In the genomic region with DNA sequence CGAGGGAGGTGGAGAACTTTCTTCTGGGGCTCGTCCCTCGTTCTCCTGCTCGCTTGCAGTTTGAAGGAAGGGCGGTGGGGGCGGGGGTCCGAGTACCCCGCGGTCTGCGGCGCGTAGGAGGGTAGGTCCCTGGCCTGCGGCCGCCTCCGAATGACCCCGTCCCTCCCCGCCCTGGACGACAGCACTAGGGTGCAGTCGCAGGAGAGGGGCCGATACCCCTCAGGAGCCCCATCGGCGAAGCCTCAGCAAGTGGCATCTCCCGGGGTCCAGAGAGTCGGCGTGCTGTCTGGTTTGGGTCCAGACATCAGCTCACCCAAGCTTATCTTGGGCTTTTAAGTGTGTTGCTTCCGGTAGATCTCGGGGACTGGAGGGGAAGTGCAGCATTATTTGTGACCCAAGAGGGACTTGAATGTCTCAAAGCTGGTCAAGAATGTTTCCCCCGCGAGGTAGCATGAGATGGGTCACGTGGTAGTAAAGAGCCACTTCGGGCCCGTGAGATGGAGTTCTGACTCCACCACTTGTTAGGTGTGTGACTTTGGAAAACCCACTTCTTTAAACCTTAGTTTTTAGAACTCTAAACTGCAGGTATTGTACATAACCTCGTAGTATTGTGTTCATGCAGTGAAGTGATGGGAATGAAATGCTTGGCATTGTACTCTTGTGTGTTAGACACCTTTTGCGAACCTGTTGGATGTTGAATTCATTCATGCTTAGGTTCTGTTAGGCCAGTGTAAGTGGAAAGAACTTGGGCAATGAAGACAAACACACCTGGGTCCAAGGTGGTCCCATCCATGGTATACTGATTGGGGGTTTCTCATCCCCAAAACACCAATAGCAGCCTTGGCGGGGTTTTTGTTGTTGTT, we compare ENCODE assay signal across 7 cellular contexts. TPM values are rescaled to one million over a fixed set of nuclear protein-coding genes. Genes with fewer than 3 reads are reported as not detected.
DNase-seq lines count a peak whose midpoint lies in the region; ATAC-seq, FAIRE-seq and TF ChIP-seq lines count a peak whose summit lies in the region.

No MANE protein-coding gene starts in this region.

- no peak for TF ChIP-seq RAD21 in K562 (CRISPR knock-in tag; conservative IDR thresholded peaks at IDR 0.05 in 1 of 2, IDR thresholded peaks at IDR 0.05 in 1 of 2)

- H3K27me3 ChIP-seq in SJSA1 (replicated peaks): peaks cover 44% of the 10 kb centered on the region
- peaks cover 19 to 30% of the 10 kb centered on the region in 2 experiments for H3K27me3 ChIP-seq in K562 (ENCODE audit: control insufficient read depth in 2 of 2, insufficient read depth in 2 of 2, low read length in 2 of 2)

- ATAC-seq in GM18867 (IDR thresholded peaks at IDR 0.05; ENCODE audit: unreplicated experiment) (peak; percentile 47), HG03064 (IDR thresholded peaks at IDR 0.05; ENCODE audit: low read depth, unreplicated experiment) (peak; percentile 37), K562 (no peak)

- 0 out of 2 replicates have a peak, but pooled peaks cover 8% of the 10 kb centered on the region for H4K20me1 ChIP-seq in K562 (replicated peaks; ENCODE audit: control insufficient read depth, insufficient read depth, low read length)

- WGBS in K562 (ENCODE audit: insufficient coverage, low coverage, missing lambda C conversion rate): 5% methylated on average over 15 of the region's 35 CpGs

- no peaks in the 10 kb centered on the region for H3K79me2 ChIP-seq in K562 (ENCODE audit: control insufficient read depth, insufficient read depth, low read length)

- TF ChIP-seq EP300 in K562 (IDR thresholded peaks at IDR 0.05; ENCODE audit: low read length): no peak

- H3K4me1 ChIP-seq in SJSA1 (replicated peaks): peaks cover 10% of the 10 kb centered on the region
- H3K4me1 ChIP-seq in K562 (replicated peaks in 1 of 2; ENCODE audit: control insufficient read depth in 2 of 2, insufficient read depth in 2 of 2, low read length in 2 of 2): peaks cover 5 to 13% of the 10 kb centered on the region in 2 experiments; a peak in 3 of 5 replicates

- H3K27ac ChIP-seq in SJSA1 (no peak overlapping the region), K562 (ENCODE audit: extremely low read depth, low read depth, low read length) (no peak overlapping the region)

- in situ Hi-C loops in K562 (cut with MboI): loop anchor here (5.0 kb wide), 1 partner anchor 178 kb away; no protein-coding TSS in a partner anchor

- no TSS peak for BruUV-seq in K562 (replicated peaks; lab: Mats Ljungman, UMichigan)

- no peak for FAIRE-seq in K562 (lab: Jason Lieb, UNC)

- H3K4me3 ChIP-seq in SJSA1: peak overlapping the region; percentile 37; the same call in 1 of the 2 replicates
- H3K4me3 ChIP-seq in K562: peak overlapping the region; percentile 45; the same call in 1 of the 2 replicates

- POLR2A ChIA-PET in K562 (lab: Yijun Ruan, JAX): interaction anchor here (0.6 to 0.7 kb wide), 2 partner anchors 276 to 1245 kb away, joined by 3 read pairs; no protein-coding TSS in a partner anchor

- H3K36me3 ChIP-seq in SJSA1 (no peaks in the 10 kb centered on the region), K562 (ENCODE audit: control insufficient read depth, insufficient read depth, low read length) (no peaks in the 10 kb centered on the region)

- intact Hi-C loops in K562 (cut with micrococcal nuclease): loop anchor here (1.0 to 5.0 kb wide), 3 partner anchors 122 to 176 kb away; no protein-coding TSS in a partner anchor

- H3K4me2 ChIP-seq in K562 (ENCODE audit: insufficient read depth, low read length): peak overlapping the region; percentile 60; the same call in 1 of the 2 replicates

- no peak for TF ChIP-seq POLR2A in K562 (conservative IDR thresholded peaks at IDR 0.05)

- no peak for DNase-seq in SJSA1 (ENCODE audit: low read depth in 1 of 2, low spot score in 2 of 2)
- DNase-seq in K562 (ENCODE audit: extremely low read depth in 1 of 4, low spot score in 3 of 4): peak in 2 of 4 experiments; percentile 12 to 15
- DNase-seq in islet precursor cell: peak; percentile 60
- peak; percentile 13 to 17 for DNase-seq in stimulated activated CD4-positive, alpha-beta T cell treated with anti-CD3 and anti-CD28 coated beads, Interleukin-1b, Interleukin-23, amount 100 ng/mL, for 4 hours (ENCODE audit: low read depth in 2 of 2)
- no peak for DNase-seq in NCI-H1436 treated with DMSO at 0.1 percent for 48 hours (lab: John Stamatoyannopoulos, UW)

- H3K9me3 ChIP-seq in SJSA1 (replicated peaks): no peaks in the 10 kb centered on the region; the same call in 1 of the 2 replicates
- no peaks in the 10 kb centered on the region for H3K9me3 ChIP-seq in K562 (replicated peaks; ENCODE audit: control insufficient read depth, insufficient read depth, low read depth, low read length)

- TF ChIP-seq CTCF in K562 (IDR thresholded peaks at IDR 0.05 in 2 of 3, conservative IDR thresholded peaks at IDR 0.05 in 1 of 3; ENCODE audit: insufficient read depth in 2 of 3, low read depth in 1 of 3, low read length in 3 of 3): no peak

- CTCF ChIA-PET in K562 (lab: Yijun Ruan, JAX; ENCODE audit: low intra/inter-chr PET ratio): interaction anchor here (0.6 to 1.6 kb wide), 2 partner anchors 176 to 434 kb away, joined by 3 to 12 read pairs; no protein-coding TSS in a partner anchor

- no peaks in the 10 kb centered on the region for H3K9me1 ChIP-seq in K562 (ENCODE audit: control insufficient read depth, insufficient read depth, low read length)

- H3K9ac ChIP-seq in K562 (ENCODE audit: insufficient read depth in 1 of 2, low read depth in 2 of 2, low read length in 2 of 2): peak overlapping the region in 1 of 2 experiments; percentile 26; a peak in 1 of 4 replicates

- H2AFZ ChIP-seq in K562 (ENCODE audit: low read depth, low read length): no peak overlapping the region

TF ChIP-seq in K562, 482 proteins besides CTCF, POLR2A, EP300 and RAD21 (continues in another document):
- peak; percentile 58 for TF ChIP-seq USF2 (CRISPR knock-in tag; IDR thresholded peaks at IDR 0.05)
- TF ChIP-seq ZNF263 (CRISPR knock-in tag; IDR thresholded peaks at IDR 0.05; ENCODE audit: borderline replicate concordance): no peak
- TF ChIP-seq PHF21A (IDR thresholded peaks at IDR 0.05; ENCODE audit: borderline replicate concordance, low read depth): no peak

RNA-seq across cellular contexts. Expression of gene ANKRD6, which starts 0.9 kb away (rescaled TPM):
- 1.1 TPM in 1 of 2 replicates, not detected in the other for total RNA-seq in SJSA1 (2014; rRNA removed; shearing (Covaris generic))
- 0.26 TPM in 1 of 2 replicates, not detected in the other for total RNA-seq in K562 (2011; cell fraction: chromatin; rRNA removed; ENCODE audit: low replicate concordance)
- total RNA-seq in K562 (2011; cell fraction: nucleolus; rRNA removed): not detected in 2 replicates
- total RNA-seq in K562 (2011; cell fraction: nucleoplasm; rRNA removed): not detected in 2 replicates
- total RNA-seq in K562 (2014; rRNA removed): not detected in 2 replicates
- 0.22 TPM in 1 of 2 replicates, not detected in the other for total RNA-seq in K562 (2014; rRNA removed; fragmentation: Illumina TruSeq; extraction: Trizol)
- not detected in 2 replicates for total RNA-seq in K562 (2015; rRNA removed; fragmentation: Illumina TruSeq; extraction: Trizol)
- 0.13 TPM in 1 of 2 replicates, not detected in the other for total RNA-seq in K562 (2021)
- polyA plus RNA-seq in K562 (2011; rRNA removed): 0.08 and 0.23 TPM in 2 replicates
- polyA plus RNA-seq in K562 (2011; cell fraction: cytosol; rRNA removed): 0.01 and 0.03 TPM in 2 replicates
- 0.07 and 0.13 TPM in 2 replicates for polyA plus RNA-seq in K562 (2011; cell fraction: nucleus; rRNA removed)
- polyA plus RNA-seq in K562 (2012): 0.12 and 0.55 TPM in 2 replicates
- polyA plus RNA-seq in K562 (2014; fragmentation: Illumina TruSeq; extraction: Trizol): not detected in 2 replicates
- polyA plus RNA-seq in K562 (2014; fragmentation: Nextera tagmentation; extraction: Ambion mirVana): under 1 TPM; 0.04 TPM
- 1.3 TPM in 1 of 2 replicates, not detected in the other for polyA plus RNA-seq in K562 (2014; rRNA removed)
- 0.54 TPM in 1 of 2 replicates, not detected in the other for polyA minus RNA-seq in K562 (2011; rRNA and poly(A)+ RNA removed)
- 1.3 TPM in 1 of 2 replicates, not detected in the other for polyA minus RNA-seq in K562 (2011; cell fraction: cytosol; rRNA and poly(A)+ RNA removed)
- not detected in 2 replicates for polyA minus RNA-seq in K562 (2011; cell fraction: nucleus; rRNA and poly(A)+ RNA removed)

RNA-seq across cellular contexts. Expression of gene RRAGD, which starts 21.8 kb away (rescaled TPM):
- not detected in 2 replicates for total RNA-seq in SJSA1 (2014; rRNA removed; shearing (Covaris generic))
- total RNA-seq in K562 (2011; cell fraction: chromatin; rRNA removed; ENCODE audit: low replicate concordance): not detected in 2 replicates
- total RNA-seq in K562 (2011; cell fraction: nucleolus; rRNA removed): not detected in 2 replicates
- total RNA-seq in K562 (2011; cell fraction: nucleoplasm; rRNA removed): not detected in 2 replicates
- total RNA-seq in K562 (2014; rRNA removed) (not detected in 2 replicates), K562 (2014; rRNA removed; fragmentation: Illumina TruSeq; extraction: Trizol) (not detected in 2 replicates), K562 (2015; rRNA removed; fragmentation: Illumina TruSeq; extraction: Trizol) (0.07 TPM in 1 of 2 replicates, not detected in the other), K562 (2021) (0.04 TPM in 1 of 2 replicates, not detected in the other)
- polyA plus RNA-seq in K562 (2011; rRNA removed) (0.03 and 0.24 TPM in 2 replicates), K562 (2014; fragmentation: Illumina TruSeq; extraction: Trizol) (not detected in 2 replicates), K562 (2014; fragmentation: Nextera tagmentation; extraction: Ambion mirVana) (not detected), K562 (2014; rRNA removed) (not detected in 2 replicates)
- 0.03 TPM in 1 of 2 replicates, not detected in the other for polyA plus RNA-seq in K562 (2011; cell fraction: cytosol; rRNA removed)
- polyA plus RNA-seq in K562 (2011; cell fraction: nucleus; rRNA removed): 0.14 TPM in 1 of 2 replicates, not detected in the other
- polyA plus RNA-seq in K562 (2012): 0.03 and 0.12 TPM in 2 replicates
- 0.15 TPM in 1 of 2 replicates, not detected in the other for polyA minus RNA-seq in K562 (2011; rRNA and poly(A)+ RNA removed)
- not detected in 2 replicates for polyA minus RNA-seq in K562 (2011; cell fraction: cytosol; rRNA and poly(A)+ RNA removed)
- polyA minus RNA-seq in K562 (2011; cell fraction: nucleus; rRNA and poly(A)+ RNA removed): not detected in 2 replicates

Comparison
In these comparisons a context has a peak if more than half of its experiments do, and no peak if none do; other contexts are left out.
1. DNase-seq: peak in islet precursor cell (single experiment) and stimulated activated CD4-positive, alpha-beta T cell treated with anti-CD3 and anti-CD28 coated beads, Interleukin-1b, Interleukin-23, amount 100 ng/mL, for 4 hours (2 of 2); none in SJSA1 (0 of 2) and NCI-H1436 treated with DMSO at 0.1 percent for 48 hours (single experiment).